Comparison of ENCODE assay signal across 22 cellular contexts in genomic region chr12:79327465-79327864, GRCh38.
"Had no signal": no experiment of that assay in that cellular context is flagged by ENCODE, and none has a peak within 500 bp of the region (broad histone marks: within the 10 kb centered on the region; RNA-seq: fewer than 3 reads in every experiment).

No MANE protein-coding gene starts in this region.

- ATAC-seq: activated CD8-positive, alpha-beta T cell treated with anti-CD3 and anti-CD28 coated beads, Interleukin-2, amount 10 ng/mL, durations not matched to agents 7 days and 5 days; SK-N-SH treated with all-trans-retinoic acid at 6 μM for 48 hours had no signal

- H3K4me1 ChIP-seq: SJSA1 had no signal

- H3K4me1 Mint-ChIP-seq: activated naive CD4-positive, alpha-beta T cell treated with anti-CD3 and anti-CD28 coated beads, Interleukin-2, amount 50 U/mL, for 24 hours had no signal

- H3K4me3 Mint-ChIP-seq: activated CD8-positive, alpha-beta T cell treated with anti-CD3 and anti-CD28 coated beads, Interleukin-2, amount 10 ng/mL, durations not matched to agents 7 days and 5 days; activated naive CD4-positive, alpha-beta T cell treated with anti-CD3 and anti-CD28 coated beads, Interleukin-2, amount 50 U/mL, for 24 hours had no signal

- H3K4me3 ChIP-seq: SJSA1 had no signal

- H3K36me3 ChIP-seq: SJSA1 had no signal

- H3K27ac ChIP-seq: SJSA1 had no signal

- H3K27ac Mint-ChIP-seq: activated CD8-positive, alpha-beta T cell treated with anti-CD3 and anti-CD28 coated beads, Interleukin-2, amount 10 ng/mL, durations not matched to agents 7 days and 5 days; activated naive CD4-positive, alpha-beta T cell treated with anti-CD3 and anti-CD28 coated beads, Interleukin-2, amount 50 U/mL, for 24 hours had no signal

- H3K27me3 ChIP-seq: SJSA1 had no signal

- H3K27me3 Mint-ChIP-seq: activated naive CD4-positive, alpha-beta T cell treated with anti-CD3 and anti-CD28 coated beads, Interleukin-2, amount 50 U/mL, for 24 hours had no signal

- H3K36me3 Mint-ChIP-seq: activated naive CD4-positive, alpha-beta T cell treated with anti-CD3 and anti-CD28 coated beads, Interleukin-2, amount 50 U/mL, for 24 hours had no signal

- DNase-seq: activated CD4-positive, alpha-beta T cell treated with anti-CD3 and anti-CD28 coated beads for 48 hours; activated CD4-positive, alpha-beta T cell treated with anti-CD3 and anti-CD28 coated beads, Interleukin-2, amount 50 U/mL, for 4 hours; activated CD4-positive, CD25-positive, alpha-beta regulatory T cell treated with anti-CD3 and anti-CD28 coated beads, Interleukin-2, amount 50 U/mL, for 72 hours; activated CD8-positive, alpha-beta memory T cell treated with anti-CD3 and anti-CD28 coated beads, Interleukin-2, amount 50 U/mL, for 48 hours; activated CD8-positive, alpha-beta T cell treated with anti-CD3 and anti-CD28 coated beads, Interleukin-2, amount 10 ng/mL, durations not matched to agents 7 days and 5 days; activated T-cell treated with anti-CD3 and anti-CD28 coated beads, Interleukin-2, amount 50 U/mL, for 1 hour; amniotic stem cell; caudate nucleus; Kasumi-1; NCI-H1105 treated with DMSO at 0.1 percent for 48 hours; NCI-H1436 treated with DMSO at 0.1 percent for 48 hours; NCI-H187; NCI-H2081; NCI-H446; NCI-H524; SHP77; SW 1271 had no signal

- FAIRE-seq: astrocyte, RCC 7860 had no signal

- H3K9me3 ChIP-seq: SJSA1 had no signal
